5 cellular contexts compared by ENCODE assay signal in the genomic region with DNA sequence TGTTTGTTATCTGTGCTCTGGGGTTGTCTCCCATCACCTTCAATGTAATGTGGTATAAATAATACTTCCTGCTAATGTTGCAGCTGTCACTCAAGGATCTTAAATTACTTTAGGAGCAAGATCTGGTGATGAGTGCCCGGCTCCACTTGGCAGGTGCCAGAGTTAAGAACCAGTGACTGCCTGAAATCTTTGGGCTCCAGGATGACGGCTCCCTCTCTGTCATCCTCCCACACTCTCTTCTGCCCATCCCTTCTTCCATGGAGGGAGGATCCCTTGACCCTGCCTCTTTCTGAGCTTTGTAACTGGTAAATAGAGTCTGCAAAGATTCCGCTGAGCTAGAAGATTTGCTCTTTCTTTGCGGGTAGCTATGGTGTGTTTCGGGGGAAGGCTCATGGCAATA. TPM values are rescaled to one million over a fixed set of nuclear protein-coding genes. Genes with fewer than 3 reads are reported as not detected.
A peak's percentile ranks its signal among the peaks of the same experiment; 100 is the strongest.
DNase-seq lines count a peak whose midpoint lies in the region; ATAC-seq and TF ChIP-seq lines count a peak whose summit lies in the region.
"Not testable (repeated sequence)": the region's sequence is repeated elsewhere in the genome, so short reads cannot be mapped to it uniquely, and the experiment has no call there.

No MANE protein-coding gene starts in this region.

- DNase-seq in mammary epithelial cell; cardiac muscle cell (ENCODE audit: low read depth in 1 of 2, low spot score in 1 of 2); left cardiac atrium; right cardiac atrium; gastrocnemius medialis: not testable (repeated sequence)

- not testable (repeated sequence) for H3K9me3 ChIP-seq in mammary epithelial cell (replicated peaks; ENCODE audit: insufficient read depth, low read length); cardiac muscle cell (ENCODE audit: low read depth); right cardiac atrium (ENCODE audit: control insufficient read depth, low read length); gastrocnemius medialis

- not testable (repeated sequence) for H3K27me3 ChIP-seq in mammary epithelial cell (ENCODE audit: insufficient read depth, low read length); cardiac muscle cell; right cardiac atrium (ENCODE audit: control insufficient read depth, insufficient read depth); gastrocnemius medialis

- dilution Hi-C loops in mammary epithelial cell (cut with HindIII; ENCODE audit: low sequenced_read_pairs) = not testable (repeated sequence)

- H3K4me2 ChIP-seq in mammary epithelial cell (ENCODE audit: insufficient read depth, low read depth, low read length) = not testable (repeated sequence)

- H3K36me3 ChIP-seq in mammary epithelial cell (ENCODE audit: insufficient read depth, low read length); cardiac muscle cell; gastrocnemius medialis: not testable (repeated sequence)

- H3K4me1 ChIP-seq in mammary epithelial cell (ENCODE audit: insufficient read depth, low read length); cardiac muscle cell (ENCODE audit: low read depth); right cardiac atrium (ENCODE audit: control insufficient read depth, insufficient read depth, low read length); gastrocnemius medialis: not testable (repeated sequence)

- not testable (repeated sequence) for H2AFZ ChIP-seq in mammary epithelial cell (ENCODE audit: low read depth, low read length)

- intact Hi-C loops in mammary epithelial cell (cut with micrococcal nuclease); left cardiac atrium (cut with DNase I); right cardiac atrium (cut with DNase I); gastrocnemius medialis (cut with DNase I; ENCODE audit: low total_unique reads): not testable (repeated sequence)

- H4K20me1 ChIP-seq in mammary epithelial cell (ENCODE audit: insufficient read depth, low read length) = not testable (repeated sequence)

- H3K27ac ChIP-seq in mammary epithelial cell (ENCODE audit: insufficient read depth, low read depth, low read length); right cardiac atrium (ENCODE audit: low read length): not testable (repeated sequence)
- H3K27ac ChIP-seq in cardiac muscle cell (peak overlapping the region; percentile 85), gastrocnemius medialis (peak overlapping the region; percentile 81 to 91 (median 83))

- peak; percentile 76 to 90 for ATAC-seq in left cardiac atrium
- peak; percentile 73 to 77 for ATAC-seq in right cardiac atrium
- ATAC-seq in gastrocnemius medialis = peak; percentile 67 to 72

- in situ Hi-C loops in mammary epithelial cell (cut with MboI; ENCODE audit: low sequenced_read_pairs in 2 of 2); gastrocnemius medialis (cut with MboI; ENCODE audit: low sequenced_read_pairs in 4 of 4): not testable (repeated sequence)

- whole genome bisulfite sequencing in mammary epithelial cell (ENCODE audit: low coverage, missing lambda C conversion rate) = no CpG with 5 or more reads among the region's 5 CpGs
- no CpG with 5 or more reads among the region's 5 CpGs for WGBS in right cardiac atrium

- H3K9ac ChIP-seq in mammary epithelial cell (ENCODE audit: insufficient read depth, low read length) = not testable (repeated sequence)

- CTCF ChIA-PET in mammary epithelial cell (lab: Charles Lee; ENCODE audit: low non-redundant PET) = not testable (repeated sequence)

- not testable (repeated sequence) for TF ChIP-seq CTCF in mammary epithelial cell (conservative IDR thresholded peaks at IDR 0.05 in 1 of 2, IDR thresholded peaks at IDR 0.05 in 1 of 2; ENCODE audit: extremely low read depth in 1 of 2, insufficient read depth in 1 of 2, low read depth in 1 of 2, low read length in 2 of 2); cardiac muscle cell (IDR thresholded peaks at IDR 0.05; ENCODE audit: low read depth, low read length); gastrocnemius medialis (IDR thresholded peaks at IDR 0.05 in 4 of 5, conservative IDR thresholded peaks at IDR 0.05 in 1 of 5)

- not testable (repeated sequence) for H3K79me2 ChIP-seq in mammary epithelial cell (ENCODE audit: insufficient read depth, low read length)

- not testable (repeated sequence) for H3K4me3 ChIP-seq in mammary epithelial cell (replicated peaks in 1 of 3; ENCODE audit: insufficient read depth in 1 of 3, low read depth in 2 of 3, low read length in 3 of 3); cardiac muscle cell; right cardiac atrium (ENCODE audit: low read length)
- H3K4me3 ChIP-seq in gastrocnemius medialis = peak overlapping the region in 2 of 4 donors; percentile 31 to 47

- TF ChIP-seq POLR2A in gastrocnemius medialis (IDR thresholded peaks at IDR 0.05) = not testable (repeated sequence)

- TSS peak; percentile 28 for BruUV-seq in mammary epithelial cell (replicated peaks; lab: Mats Ljungman, UMichigan)

RNA-seq across cellular contexts. Expression of gene PDE4DIP, which starts 44.4 kb away (rescaled TPM):
- total RNA-seq in mammary epithelial cell (100 to 1,000 TPM in 1 of 2 donors, 10 to 100 TPM in 1; 80.9 to 119 TPM), cardiac muscle cell (184 and 211 TPM in 2 replicates), left cardiac atrium (1,000 to 10,000 TPM; 1,013 to 1,607 TPM), right cardiac atrium (1,000 to 10,000 TPM; 1,463 to 2,379 (median 1,612) TPM), gastrocnemius medialis (1,000 to 10,000 TPM in 3 of 4 donors, 100 to 1,000 TPM in 1; 630 to 1,712 (median 1,308) TPM)
- polyA plus RNA-seq in mammary epithelial cell (33.9 TPM), cardiac muscle cell (285 and 306 TPM in 2 replicates), right cardiac atrium (857 TPM)
- 45.7 TPM for polyA minus RNA-seq in mammary epithelial cell
